Comparison of ENCODE assay signal across 13 cellular contexts in genomic region chr5:51389582-51390463, GRCh38. TPM values are rescaled to one million over a fixed set of nuclear protein-coding genes. Genes with fewer than 3 reads are reported as not detected.
DNase-seq lines count a peak whose midpoint lies in the region; ATAC-seq and TF ChIP-seq lines count a peak whose summit lies in the region.
"Had no signal": no experiment of that assay in that cellular context is flagged by ENCODE, and none has a peak within 500 bp of the region (broad histone marks: within the 10 kb centered on the region; RNA-seq: fewer than 3 reads in every experiment).

No MANE protein-coding gene starts in this region.

- no peak for ATAC-seq in SK-N-SH treated with all-trans-retinoic acid at 6 μM for 48 hours
- no peak for ATAC-seq in HG03045 (IDR thresholded peaks at IDR 0.05; ENCODE audit: unreplicated experiment)

- H3K9me2 ChIP-seq in SK-N-SH (no peaks in the 10 kb centered on the region), MM.1S (replicated peaks; ENCODE audit: insufficient read depth, low read length) (no peaks in the 10 kb centered on the region)

- H3K9ac ChIP-seq in SK-N-SH, result peak overlapping the region; percentile 63
- no peak overlapping the region for H3K9ac ChIP-seq in MM.1S (ENCODE audit: low read length)

- peaks cover 95% of the 10 kb centered on the region for H3K79me2 ChIP-seq in SK-N-SH (ENCODE audit: insufficient read depth)
- no peaks in the 10 kb centered on the region for H3K79me2 ChIP-seq in MM.1S (ENCODE audit: low read length)

- H3K9me3 ChIP-seq in SK-N-SH, result no peaks in the 10 kb centered on the region
- no peaks in the 10 kb centered on the region for H3K9me3 ChIP-seq in mesodermal cell (ENCODE audit: control insufficient read depth, low read length)
- H3K9me3 ChIP-seq in tibial nerve, result no peaks in the 10 kb centered on the region
- H3K9me3 ChIP-seq in MM.1S (replicated peaks; ENCODE audit: insufficient read depth, low read length), result no peaks in the 10 kb centered on the region
- H3K9me3 ChIP-seq: SJSA1, upper lobe of right lung had no signal

- TF ChIP-seq POLR2A in tibial nerve (IDR thresholded peaks at IDR 0.05) (no peak), lower leg skin (IDR thresholded peaks at IDR 0.05) (no peak)

- H3K27ac ChIP-seq in SK-N-SH (ENCODE audit: low read depth in 2 of 2, low read length in 1 of 2), result peak overlapping the region; percentile 62 to 100
- H3K27ac ChIP-seq in dorsolateral prefrontal cortex, result no peak overlapping the region
- no peak overlapping the region for H3K27ac ChIP-seq in mesodermal cell (ENCODE audit: low read depth, low read length, severe bottlenecking)
- no peak overlapping the region for H3K27ac ChIP-seq in tibial nerve
- no peak overlapping the region for H3K27ac ChIP-seq in MM.1S (ENCODE audit: low read length)
- H3K27ac ChIP-seq: SJSA1, upper lobe of right lung had no signal

- TF ChIP-seq RAD21 in SK-N-SH (IDR thresholded peaks at IDR 0.05; ENCODE audit: low read length), result no peak

- H3F3A ChIP-seq in SK-N-SH (replicated peaks; ENCODE audit: insufficient read depth) (peaks cover 13% of the 10 kb centered on the region), MM.1S (ENCODE audit: insufficient read depth, low read length) (no peaks in the 10 kb centered on the region)

- H2AFZ ChIP-seq in SK-N-SH (ENCODE audit: low read depth), result peak overlapping the region; percentile 44; the same call in 1 of the 2 replicates
- no peak overlapping the region for H2AFZ ChIP-seq in MM.1S (ENCODE audit: low read length)

- H3K4me1 ChIP-seq in SK-N-SH (ENCODE audit: control insufficient read depth in 1 of 2, insufficient read depth in 2 of 2, low read depth in 1 of 2, low read length in 1 of 2) (peaks cover 9 to 20% of the 10 kb centered on the region in 2 experiments; a peak in 3 of 4 replicates), mesodermal cell (ENCODE audit: control insufficient read depth, insufficient read depth, low read length, poor library complexity, severe bottlenecking) (peaks cover 23% of the 10 kb centered on the region), tibial nerve (peaks cover 0 to 34% (median 9%) of the 10 kb centered on the region in 4 donors), MM.1S (ENCODE audit: low read length) (no peaks in the 10 kb centered on the region)
- H3K4me1 ChIP-seq: SJSA1 had no signal

- no peak for TF ChIP-seq CTCF in SK-N-SH (IDR thresholded peaks at IDR 0.05)
- TF ChIP-seq CTCF in dorsolateral prefrontal cortex (IDR thresholded peaks at IDR 0.05 in 54 of 56, conservative IDR thresholded peaks at IDR 0.05 in 2 of 56; ENCODE audit: low read depth in 1 of 56, partially characterized antibody in 56 of 56), result no peak
- no peak for TF ChIP-seq CTCF in tibial nerve (IDR thresholded peaks at IDR 0.05)
- no peak for TF ChIP-seq CTCF in MM.1S (IDR thresholded peaks at IDR 0.05; ENCODE audit: low read length)
- TF ChIP-seq CTCF in lower leg skin (IDR thresholded peaks at IDR 0.05), result no peak

- TF ChIP-seq EP300 in SK-N-SH (IDR thresholded peaks at IDR 0.05; ENCODE audit: borderline replicate concordance in 1 of 2, low read depth in 1 of 2, low read length in 1 of 2) (0 out of 4 replicates have a peak, but pooled peaks of 1 of the 2 experiments have one; percentile 4), tibial nerve (IDR thresholded peaks at IDR 0.05) (no peak)

- H3K4me2 ChIP-seq in SK-N-SH (peak overlapping the region; percentile 85), MM.1S (ENCODE audit: low read depth, low read length) (no peak overlapping the region)

- H4K20me1 ChIP-seq in SK-N-SH (ENCODE audit: insufficient read depth) (no peaks in the 10 kb centered on the region), MM.1S (ENCODE audit: insufficient read depth, low read length) (no peaks in the 10 kb centered on the region)

- H3K27me3 ChIP-seq in SK-N-SH (ENCODE audit: insufficient read depth), result no peaks in the 10 kb centered on the region
- H3K27me3 ChIP-seq in dorsolateral prefrontal cortex, result peaks cover 14 to 100% (median 99%) of the 10 kb centered on the region in 45 donors
- peaks cover 0 to 96% of the 10 kb centered on the region in 2 donors for H3K27me3 ChIP-seq in tibial nerve
- H3K27me3 ChIP-seq in MM.1S (replicated peaks; ENCODE audit: insufficient read depth, low read length), result no peaks in the 10 kb centered on the region

- WGBS in SK-N-SH (ENCODE audit: low lambda C conversion rate), result 5% methylated on average over 24 of the region's 66 CpGs
- WGBS in mesodermal cell (ENCODE audit: insufficient coverage in 2 of 2), 2 experiments, result 3 to 4% methylated on average over 37 to 50 of the region's 66 CpGs
- WGBS in tibial nerve, 2 donors, result 11 to 14% methylated on average over 19 to 41 of the region's 66 CpGs
- WGBS in lower leg skin, 2 donors, result 6 to 25% methylated on average over 53 to 56 of the region's 66 CpGs

- intact Hi-C loops in dorsolateral prefrontal cortex (cut with DNase I), result loop anchor here (10.0 kb wide), 1 partner anchor 425 kb away; no protein-coding TSS in a partner anchor
- intact Hi-C loops in lower leg skin (cut with DNase I; ENCODE audit: low total_unique reads), result no loop called here

- H3K36me3 ChIP-seq in SK-N-SH (replicated peaks in 1 of 2; ENCODE audit: control insufficient read depth in 1 of 2, insufficient read depth in 2 of 2, low read length in 1 of 2) (peaks cover 16 to 67% of the 10 kb centered on the region in 2 experiments), mesodermal cell (ENCODE audit: control insufficient read depth, insufficient read depth, low read length) (peaks cover 9% of the 10 kb centered on the region), tibial nerve (no peaks in the 10 kb centered on the region), MM.1S (replicated peaks; ENCODE audit: insufficient read depth, low read length) (no peaks in the 10 kb centered on the region)
- H3K36me3 ChIP-seq: SJSA1, upper lobe of right lung had no signal

- DNase-seq in SK-N-SH (peak; percentile 61), dorsolateral prefrontal cortex (no peak), tibial nerve (ENCODE audit: low spot score in 2 of 2) (no peak), MM.1S (no peak), lower leg skin (ENCODE audit: low spot score in 2 of 2) (no peak)
- DNase-seq: activated CD4-positive, alpha-beta T cell treated with anti-CD3 and anti-CD28 coated beads, Interleukin-2, amount 10 ng/mL, durations not matched to agents 7 days and 5 days; NCI-H2171 treated with DMSO at 0.1 percent for 48 hours; upper lobe of right lung had no signal

- POLR2A ChIA-PET in SK-N-SH (lab: Yijun Ruan, JAX), result interaction anchor here (0.6 to 1.4 kb wide), 4 partner anchors 71 to 426 kb away, joined by 3 to 5 read pairs (median 4); no protein-coding TSS in a partner anchor

- CTCF ChIA-PET in SK-N-SH (lab: Yijun Ruan, JAX), result interaction anchor here (1.1 to 1.8 kb wide), 3 partner anchors 9 to 80 kb away, joined by 3 to 4 read pairs (median 3); no protein-coding TSS in a partner anchor

- H3K4me3 ChIP-seq in SK-N-SH (ENCODE audit: low read depth in 2 of 2, low read length in 1 of 2) (peak overlapping the region; percentile 63 to 83), dorsolateral prefrontal cortex (peak overlapping the region in 38 of 59 donors; percentile 3 to 56 (median 34)), mesodermal cell (ENCODE audit: extremely low read depth, insufficient read depth, low read length, poor library complexity, severe bottlenecking) (peak overlapping the region; percentile 31), tibial nerve (peak overlapping the region in 3 of 4 donors; percentile 2 to 39 (median 17)), MM.1S (ENCODE audit: low read length) (no peak overlapping the region), lower leg skin (ENCODE audit: low read depth, poor library complexity, severe bottlenecking) (no peak overlapping the region)
- H3K4me3 ChIP-seq: SJSA1, upper lobe of right lung had no signal

TF ChIP-seq in SK-N-SH, 30 proteins besides CTCF, POLR2A, EP300 and RAD21:
- TF ChIP-seq MXI1 (IDR thresholded peaks at IDR 0.05; ENCODE audit: low read depth, low read length) (0 out of 2 replicates have a peak, but pooled peaks have one; percentile 2), TAF1 (IDR thresholded peaks at IDR 0.05; ENCODE audit: borderline replicate concordance, low read depth, low read length) (0 out of 2 replicates have a peak, but pooled peaks have one; percentile 14), JUND (IDR thresholded peaks at IDR 0.05) (no peak)

TF ChIP-seq in SK-N-SH treated with all-trans-retinoic acid at 6 μM for 48 hours, 23 proteins besides CTCF, POLR2A, EP300 and RAD21 (continues in another document):
- no peak for TF ChIP-seq ZNF8 (CRISPR knock-in tag; IDR thresholded peaks at IDR 0.05)
- no peak for TF ChIP-seq CSRNP3 (CRISPR knock-in tag; IDR thresholded peaks at IDR 0.05)
- no peak for TF ChIP-seq OSR1 (CRISPR knock-in tag; IDR thresholded peaks at IDR 0.05)
- TF ChIP-seq POU6F1 (CRISPR knock-in tag; IDR thresholded peaks at IDR 0.05; ENCODE audit: borderline replicate concordance, low read depth), result no peak

RNA-seq across cellular contexts. Expression of gene ISL1, which starts 6.6 kb away (rescaled TPM):
- 15.2 and 15.5 TPM in 2 replicates for polyA plus RNA-seq in SK-N-SH (2012; rRNA removed)
- polyA plus RNA-seq in SK-N-SH (2012; cell fraction: cytosol; rRNA removed), result 14.6 and 20.2 TPM in 2 replicates
- polyA plus RNA-seq in SK-N-SH (2012; cell fraction: nucleus; rRNA removed), result 22.3 and 38.7 TPM in 2 replicates
- total RNA-seq in dorsolateral prefrontal cortex (not detected), tibial nerve (not detected), lower leg skin (1 to 10 TPM in 3 of 4 donors, under 1 TPM in 1; 0.76 to 2.0 (median 1.7) TPM)
- polyA plus RNA-seq in mesodermal cell (2013, experiment 1 of 2), result 32.5 TPM
- polyA plus RNA-seq in mesodermal cell (2013, experiment 2 of 2), result 25.2 TPM
- total RNA-seq: activated CD4-positive, alpha-beta T cell treated with anti-CD3 and anti-CD28 coated beads, Interleukin-2, amount 10 ng/mL, durations not matched to agents 7 days and 5 days; upper lobe of right lung had no signal
- polyA plus RNA-seq: AG04450 had no signal

Comparison
In these comparisons a context has a peak if more than half of its experiments do, and no peak if none do; other contexts are left out.
1. H3K27ac ChIP-seq: peak in SK-N-SH (2 of 2); none in dorsolateral prefrontal cortex (0 of 59), mesodermal cell (single experiment), tibial nerve (0 of 4) and MM.1S (single experiment).
2. H3K4me3 ChIP-seq: peak in SK-N-SH (2 of 2), dorsolateral prefrontal cortex (38 of 59), mesodermal cell (single experiment) and tibial nerve (3 of 4); none in MM.1S (single experiment) and lower leg skin (single experiment).